In the genomic region with DNA sequence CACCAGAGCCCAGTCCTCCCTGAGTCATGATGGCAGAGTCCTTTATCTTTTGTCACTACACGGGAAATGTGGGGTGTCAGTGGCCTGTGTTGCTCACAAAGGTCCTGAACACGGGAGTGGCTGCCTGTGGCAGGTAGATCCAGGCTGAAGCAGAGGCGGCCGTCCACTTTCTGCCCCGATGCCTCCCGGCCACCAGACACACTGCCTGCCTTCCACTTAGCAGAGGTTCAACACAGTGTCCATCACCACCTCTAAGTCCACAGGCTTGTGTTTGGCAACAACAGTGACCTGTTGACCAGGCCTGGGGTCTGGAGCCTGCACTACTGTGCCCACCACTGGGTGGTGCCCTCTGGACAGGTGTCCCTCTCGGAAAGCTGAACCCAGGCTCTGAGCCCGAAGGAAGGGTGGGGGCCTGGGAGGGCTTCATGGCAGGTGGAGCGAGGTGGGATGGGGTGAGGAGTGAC, we compare ENCODE assay signal across 8 cellular contexts. TPM values are rescaled to one million over a fixed set of nuclear protein-coding genes. Genes with fewer than 3 reads are reported as not detected.
DNase-seq lines count a peak whose midpoint lies in the region; ATAC-seq, FAIRE-seq and TF ChIP-seq lines count a peak whose summit lies in the region.
"Had no signal": no experiment of that assay in that cellular context is flagged by ENCODE, and none has a peak within 500 bp of the region (broad histone marks: within the 10 kb centered on the region; RNA-seq: fewer than 3 reads in every experiment).

No MANE protein-coding gene starts in this region.

- intact Hi-C loops in upper lobe of right lung (cut with DNase I): no loop called here

- CTCF ChIA-PET in GM10248 (lab: Yijun Ruan, JAX) (interaction anchor here (0.7 to 0.9 kb wide), 3 partner anchors 8 to 115 kb away, joined by 3 read pairs; partner anchors contain the start of gene NUDCD3), H1 (lab: Charles Lee; ENCODE audit: partially characterized antibody) (interaction anchor here (0.6 to 1.6 kb wide), 16 partner anchors 9 to 180 kb away, joined by 3 to 7 read pairs (median 3); no protein-coding TSS in a partner anchor)

- no peak overlapping the region for H2BK12ac ChIP-seq in H1 (ENCODE audit: low read depth, low read length)

- H3K79me2 ChIP-seq in H1 (ENCODE audit: control insufficient read depth in 1 of 2, insufficient read depth in 2 of 2, low read length in 2 of 2): no peaks in the 10 kb centered on the region

- no peak overlapping the region for H3K14ac ChIP-seq in H1 (ENCODE audit: insufficient read length)

- TF ChIP-seq CTCF in GM10248 (IDR thresholded peaks at IDR 0.05; ENCODE audit: control extremely low read depth, extremely low read depth, low read depth, missing control alignments): peak; percentile 25
- TF ChIP-seq CTCF in NB4 (IDR thresholded peaks at IDR 0.05; ENCODE audit: low read depth, low read length): peak; percentile 49
- TF ChIP-seq CTCF in H1 (IDR thresholded peaks at IDR 0.05; ENCODE audit: control extremely low read depth in 1 of 3, insufficient read depth in 1 of 3, low read depth in 1 of 3, low read length in 3 of 3): peak; percentile 84 to 87 (median 86)
- peak; percentile 39 for TF ChIP-seq CTCF in neural crest cell (conservative IDR thresholded peaks at IDR 0.05)
- TF ChIP-seq CTCF in upper lobe of right lung (IDR thresholded peaks at IDR 0.05): no peak

- ATAC-seq in HG03457 (IDR thresholded peaks at IDR 0.05; ENCODE audit: unreplicated experiment): no peak
- no peak for ATAC-seq in upper lobe of right lung

- no peak overlapping the region for H2BK20ac ChIP-seq in H1 (ENCODE audit: low read length)

- H4K20me1 ChIP-seq in H1 (replicated peaks in 1 of 2; ENCODE audit: control insufficient read depth in 1 of 2, insufficient read depth in 2 of 2, low read length in 2 of 2): peaks cover 0 to 7% of the 10 kb centered on the region in 2 experiments

- H3K36me3 Mint-ChIP-seq in neural crest cell (ENCODE audit: low read depth): no peaks in the 10 kb centered on the region

- H3K23me2 ChIP-seq in H1 (ENCODE audit: low read depth, low read length): peaks cover 2% of the 10 kb centered on the region; the same call in 1 of the 2 replicates

- H3K79me1 ChIP-seq in H1 (ENCODE audit: low read depth, low read length): no peaks in the 10 kb centered on the region

- no peak overlapping the region for H3K27ac Mint-ChIP-seq in neural crest cell (ENCODE audit: unreplicated experiment)

- H3K4me1 Mint-ChIP-seq in neural crest cell: peaks cover 13% of the 10 kb centered on the region

- H3K9ac ChIP-seq in H1 (replicated peaks in 1 of 4; ENCODE audit: extremely low read depth in 1 of 4, low read depth in 3 of 4, low read length in 3 of 4): no peak overlapping the region

- H3K18ac ChIP-seq in H1 (ENCODE audit: extremely low read depth, low read length): no peak overlapping the region

- H3K36me3 ChIP-seq in H1 (ENCODE audit: control insufficient read depth in 2 of 4, insufficient read depth in 4 of 4, low read length in 3 of 4): no peaks in the 10 kb centered on the region
- H3K36me3 ChIP-seq in upper lobe of right lung: no peaks in the 10 kb centered on the region
- H3K36me3 ChIP-seq: ovary had no signal

- peaks cover 14% of the 10 kb centered on the region for H3K27me3 Mint-ChIP-seq in neural crest cell (ENCODE audit: low read depth)

- POLR2A ChIA-PET in GM10248 (lab: Yijun Ruan, JAX) (no interaction called here), H1 (lab: Charles Lee; ENCODE audit: partially characterized antibody) (interaction anchor here (1.2 kb wide), 1 partner anchor 189 kb away, joined by 4 read pairs; no protein-coding TSS in a partner anchor)

- no peak overlapping the region for H3K56ac ChIP-seq in H1 (replicated peaks; ENCODE audit: insufficient read length, low read depth, low read length)

- no peak for TF ChIP-seq EP300 in H1 (IDR thresholded peaks at IDR 0.05; ENCODE audit: borderline replicate concordance in 1 of 2, low read depth in 2 of 2, low read length in 2 of 2)

- H2BK15ac ChIP-seq in H1 (ENCODE audit: low read length): no peak overlapping the region

- 0 out of 2 replicates have a peak overlapping the region, but pooled peaks have one; percentile 35 for H4K8ac ChIP-seq in H1 (ENCODE audit: extremely low read depth, insufficient read depth, low read length)

- TF ChIP-seq POLR2A in NB4 (IDR thresholded peaks at IDR 0.05; ENCODE audit: extremely low read depth, insufficient read length) (no peak), H1 (IDR thresholded peaks at IDR 0.05; ENCODE audit: control extremely low read depth in 1 of 2, low read depth in 2 of 2, low read length in 2 of 2) (no peak)

- H3K4me3 Mint-ChIP-seq in neural crest cell: no peak overlapping the region

- H2BK5ac ChIP-seq in H1 (ENCODE audit: low read depth, low read length): no peak overlapping the region

- H3K9me3 Mint-ChIP-seq in neural crest cell: no peaks in the 10 kb centered on the region

- H3K27ac ChIP-seq in H1 (ENCODE audit: low read depth, low read length) (no peak overlapping the region), upper lobe of right lung (no peak overlapping the region)
- H3K27ac ChIP-seq: ovary had no signal

- DNase-seq in GM10248 (ENCODE audit: extremely low spot score) (no peak), NB4 (ENCODE audit: low read depth) (no peak), H1 (ENCODE audit: low read depth in 1 of 2, low spot score in 2 of 2) (peak in 1 of 2 experiments; percentile 82), neural crest cell (ENCODE audit: low read depth, low spot score) (no peak), Ammon's horn (ENCODE audit: low spot score) (no peak), upper lobe of right lung (no peak)
- DNase-seq: ovary had no signal

- no peak overlapping the region for H2AFZ ChIP-seq in H1 (ENCODE audit: low read length)

- 90% methylated on average over 9 of the region's 9 CpGs; no CpG with 5 or more reads in 1 of the 2 experiments for WGBS in H1 (ENCODE audit: extremely low coverage in 1 of 2, insufficient coverage in 1 of 2, insufficient read length in 1 of 2, insufficient replicate concordance in 2 of 2, low coverage in 1 of 2, low lambda C conversion rate in 2 of 2, missing lambda C conversion rate in 1 of 2), 2 experiments

- no peaks in the 10 kb centered on the region for H3K4me1 ChIP-seq in H1 (replicated peaks in 1 of 4; ENCODE audit: control insufficient read depth in 3 of 4, insufficient read depth in 4 of 4, low read length in 3 of 4)
- H3K4me1 ChIP-seq in upper lobe of right lung: no peaks in the 10 kb centered on the region

- no peak overlapping the region for H3K23ac ChIP-seq in H1 (ENCODE audit: insufficient read length)

- peak; percentile 73 to 86 for TF ChIP-seq RAD21 in H1 (IDR thresholded peaks at IDR 0.05 in 1 of 2, conservative IDR thresholded peaks at IDR 0.05 in 1 of 2; ENCODE audit: low read depth in 2 of 2, low read length in 2 of 2)

- no peak overlapping the region for H3K4me2 ChIP-seq in H1 (ENCODE audit: insufficient read depth in 1 of 2, low read depth in 2 of 2, low read length in 2 of 2)

- H2BK120ac ChIP-seq in H1 (replicated peaks; ENCODE audit: low read depth, low read length): no peak overlapping the region

- H3K4ac ChIP-seq in H1 (replicated peaks; ENCODE audit: insufficient read length, low read depth, low read length): no peak overlapping the region

- H3K4me3 ChIP-seq in NB4 (ENCODE audit: low read depth, low read length) (no peak overlapping the region), H1 (ENCODE audit: extremely low read depth in 1 of 4, insufficient read depth in 2 of 4, low read depth in 3 of 4, low read length in 4 of 4) (no peak overlapping the region), upper lobe of right lung (no peak overlapping the region)
- H3K4me3 ChIP-seq: ovary had no signal

- H3K9me3 ChIP-seq in H1 (ENCODE audit: insufficient read depth in 2 of 2, low read depth in 1 of 2, low read length in 1 of 2) (no peaks in the 10 kb centered on the region), upper lobe of right lung (no peaks in the 10 kb centered on the region)
- H3K9me3 ChIP-seq: ovary had no signal

- FAIRE-seq in H1 (lab: Jason Lieb, UNC): no peak

- H3K27me3 ChIP-seq in H1 (replicated peaks in 1 of 4; ENCODE audit: control insufficient read depth in 3 of 4, extremely low read depth in 1 of 4, insufficient read depth in 3 of 4, low read length in 3 of 4) (peaks cover 0 to 2% (median 0%) of the 10 kb centered on the region in 4 experiments; a peak in 4 of 7 replicates), upper lobe of right lung (no peaks in the 10 kb centered on the region)
- H3K27me3 ChIP-seq: ovary had no signal

- H4K91ac ChIP-seq in H1 (replicated peaks; ENCODE audit: insufficient read length, low read length): no peak overlapping the region

- H4K5ac ChIP-seq in H1 (ENCODE audit: insufficient read length, low read depth, low read length): no peak overlapping the region

- no peak overlapping the region for H2AK5ac ChIP-seq in H1 (ENCODE audit: low read depth, low read length)

TF ChIP-seq in H1, 55 proteins besides CTCF, POLR2A, EP300 and RAD21 (continues in another document):
- no peak for TF ChIP-seq CBX5 (IDR thresholded peaks at IDR 0.05; ENCODE audit: low read depth, low read length)
- TF ChIP-seq CREB1 (IDR thresholded peaks at IDR 0.05): no peak
- no peak for TF ChIP-seq BACH1 (IDR thresholded peaks at IDR 0.05; ENCODE audit: low read length)
- TF ChIP-seq USF2 (IDR thresholded peaks at IDR 0.05; ENCODE audit: low read length): no peak
- TF ChIP-seq FOSL1 (IDR thresholded peaks at IDR 0.05; ENCODE audit: insufficient read depth, low read depth, low read length): no peak
- TF ChIP-seq POU5F1 (IDR thresholded peaks at IDR 0.05; ENCODE audit: low read depth, low read length): no peak
- no peak for TF ChIP-seq SAP30 (IDR thresholded peaks at IDR 0.05; ENCODE audit: insufficient read depth, insufficient replicate concordance, low read length)

RNA-seq across cellular contexts. Expression of gene CAMK2B, which starts 49.9 kb away (rescaled TPM):
- total RNA-seq in H1 (2021; fragmentation: NEBNext Ultra II Directional; extraction: Animal tissue kit (Norgen Biotek cat#: 25700)): 0.15 and 0.17 TPM in 2 replicates
- polyA plus RNA-seq in H1 (2011; rRNA removed): 0.05 and 0.14 TPM in 2 replicates
- polyA plus RNA-seq in H1 (2011; cell fraction: cytosol; rRNA removed): 0.39 TPM
- polyA plus RNA-seq in H1 (2011; cell fraction: nucleus; rRNA removed): 0.23 TPM
- polyA plus RNA-seq in H1 (2012, experiment 1 of 2): 0.04 to 0.09 TPM (median 0.09 TPM) in 3 of 4 replicates, not detected in the other
- polyA plus RNA-seq in H1 (2012, experiment 2 of 2): not detected
- polyA plus RNA-seq in H1 (2013, experiment 1 of 2): 0.02 TPM
- polyA plus RNA-seq in H1 (2013, experiment 2 of 2): 0.02 TPM
- polyA minus RNA-seq in H1 (2011; rRNA and poly(A)+ RNA removed): not detected in 2 replicates
- polyA minus RNA-seq in H1 (2011; cell fraction: cytosol; rRNA and poly(A)+ RNA removed): not detected
- polyA minus RNA-seq in H1 (2011; cell fraction: nucleus; rRNA and poly(A)+ RNA removed): not detected
- total RNA-seq in neural crest cell (1.6 and 2.4 TPM in 2 replicates), upper lobe of right lung (0.17 TPM)
